In the genomic region with DNA sequence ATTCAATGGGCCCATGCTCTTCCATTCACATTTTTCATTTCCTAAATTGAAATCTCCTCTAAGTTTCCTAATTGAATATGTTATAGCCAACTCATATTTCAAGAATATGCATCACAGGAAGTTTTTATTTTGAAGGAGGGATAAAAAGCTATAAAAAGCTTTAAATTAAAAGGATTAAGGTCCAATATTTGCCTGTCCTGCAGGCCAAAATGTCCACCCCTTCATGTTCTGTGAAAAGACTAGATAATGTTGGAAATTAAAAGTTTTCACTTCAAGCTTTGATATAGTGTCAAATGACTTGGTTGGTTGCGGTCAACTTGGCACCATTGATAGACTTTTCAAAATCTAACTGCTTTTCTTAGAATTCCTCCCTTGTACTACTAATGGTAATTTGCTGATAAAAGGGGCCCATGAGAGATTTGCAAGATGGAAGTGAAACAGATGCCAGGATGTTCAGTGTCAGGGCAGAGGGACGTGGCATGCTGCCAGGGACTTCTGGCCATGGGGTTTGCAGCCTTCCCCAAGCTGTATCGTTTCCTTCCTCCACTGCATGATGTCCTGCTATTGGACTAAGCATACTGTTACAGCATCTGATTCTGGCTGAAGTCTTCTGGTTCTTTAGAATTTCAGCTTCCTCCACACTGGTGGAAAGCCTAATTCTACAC, we compare ENCODE assay signal across 10 cellular contexts.
DNase-seq lines count a peak whose midpoint lies in the region; ATAC-seq lines count a peak whose summit lies in the region.
"Had no signal": no experiment of that assay in that cellular context is flagged by ENCODE, and none has a peak within 500 bp of the region (broad histone marks: within the 10 kb centered on the region; RNA-seq: fewer than 3 reads in every experiment).

No MANE protein-coding gene starts in this region.

- ATAC-seq in HG02938 (IDR thresholded peaks at IDR 0.05; ENCODE audit: unreplicated experiment) (no peak), HG03280 (IDR thresholded peaks at IDR 0.05; ENCODE audit: unreplicated experiment) (no peak)
- ATAC-seq: activated T-cell treated with anti-CD3 and anti-CD28 coated beads, Interleukin-2, amount 50 U/mL, for 72 hours had no signal

- DNase-seq in G401 (ENCODE audit: low spot score) (peak; percentile 8), RPMI7951 (ENCODE audit: low read depth) (peak; percentile 12), head of caudate nucleus (peak in 41 of 42 donors; percentile 10 to 69 (median 45)), posterior cingulate gyrus (peak in 8 of 10 donors; percentile 13 to 88 (median 24)), GM19240 (ENCODE audit: insufficient read length, low spot score) (no peak), GDM1 (lab: John Stamatoyannopoulos, UW) (no peak)
- DNase-seq: activated T-cell treated with anti-CD3 and anti-CD28 coated beads, Interleukin-2, amount 50 U/mL, for 72 hours; CD4-positive, CD25-positive, alpha-beta regulatory T cell had no signal

- intact Hi-C loops in head of caudate nucleus (cut with DNase I) (no loop called here), posterior cingulate gyrus (cut with DNase I) (no loop called here)

- in situ Hi-C loops in G401 (cut with HindIII; ENCODE audit: low sequenced_read_pairs): no loop called here

Comparison
In these comparisons a context has a peak if more than half of its experiments do, and no peak if none do; other contexts are left out.
1. DNase-seq: peak in G401 (single experiment), RPMI7951 (single experiment), head of caudate nucleus (41 of 42) and posterior cingulate gyrus (8 of 10); none in GM19240 (single experiment) and GDM1 (single experiment).